Comparison of ENCODE assay signal across 16 cellular contexts in genomic region chr9:133851693-133852092, GRCh38.
A peak's percentile ranks its signal among the peaks of the same experiment; 100 is the strongest.
DNase-seq lines count a peak whose midpoint lies in the region; ATAC-seq and TF ChIP-seq lines count a peak whose summit lies in the region.
"Had no signal": no experiment of that assay in that cellular context is flagged by ENCODE, and none has a peak within 500 bp of the region (broad histone marks: within the 10 kb centered on the region; RNA-seq: fewer than 3 reads in every experiment).

No MANE protein-coding gene starts in this region.

- DNase-seq in endothelial cell (ENCODE audit: low spot score): no peak
- DNase-seq in breast epithelium (ENCODE audit: low spot score in 2 of 2): no peak
- DNase-seq in DMS53 (lab: John Stamatoyannopoulos, UW): no peak
- no peak for DNase-seq in cerebellar cortex (ENCODE audit: low spot score)
- DNase-seq: AML-193; CD8-positive, alpha-beta T cell; DMS 273 treated with DMSO at 0.1 percent for 48 hours; H9; Karpas-422; KBM-7 had no signal

- peak overlapping the region; percentile 75 for H3K4me3 Mint-ChIP-seq in endothelial cell (ENCODE audit: unreplicated experiment)
- no peak overlapping the region for H3K4me3 Mint-ChIP-seq in stimulated activated memory B cell treated with anti-CD40 and anti-IgM and Interleukin-4, amounts not matched to agents 10 μg/mL and 1 μg/mL and 100 μg/mL, for 72 hours
- H3K4me3 Mint-ChIP-seq: CD8-positive, alpha-beta T cell; H9; IgD-negative memory B cell had no signal

- peaks cover 10% of the 10 kb centered on the region for H3K4me1 Mint-ChIP-seq in endothelial cell (ENCODE audit: unreplicated experiment)
- peaks cover 79% of the 10 kb centered on the region for H3K4me1 Mint-ChIP-seq in stimulated activated memory B cell treated with anti-CD40 and anti-IgM and Interleukin-4, amounts not matched to agents 10 μg/mL and 1 μg/mL and 100 μg/mL, for 72 hours

- H3K4me1 ChIP-seq in HEK293 (ENCODE audit: control insufficient read depth, insufficient read depth, low read length) (no peaks in the 10 kb centered on the region), breast epithelium (no peaks in the 10 kb centered on the region)

- peaks cover 12% of the 10 kb centered on the region for H3K27me3 Mint-ChIP-seq in endothelial cell (ENCODE audit: unreplicated experiment)
- no peaks in the 10 kb centered on the region for H3K27me3 Mint-ChIP-seq in stimulated activated memory B cell treated with anti-CD40 and anti-IgM and Interleukin-4, amounts not matched to agents 10 μg/mL and 1 μg/mL and 100 μg/mL, for 72 hours
- H3K27me3 Mint-ChIP-seq: IgD-negative memory B cell had no signal

- POLR2A ChIA-PET in HEK293 (lab: Yijun Ruan, JAX): no interaction called here

- H3K36me3 ChIP-seq in HEK293 (ENCODE audit: control insufficient read depth in 2 of 2, insufficient read depth in 1 of 2, low read length in 2 of 2) (no peaks in the 10 kb centered on the region), breast epithelium (no peaks in the 10 kb centered on the region)

- intact Hi-C loops in breast epithelium (cut with DNase I; ENCODE audit: low total_unique reads): no loop called here

- H3K9me3 ChIP-seq in HEK293 (ENCODE audit: control insufficient read depth, insufficient read depth, low read depth, low read length) (no peaks in the 10 kb centered on the region), breast epithelium (no peaks in the 10 kb centered on the region)
- H3K9me3 ChIP-seq: A549 had no signal

- H3K27ac ChIP-seq in HEK293 (ENCODE audit: extremely low read depth, low read depth, low read length) (no peak overlapping the region), breast epithelium (no peak overlapping the region)
- H3K27ac ChIP-seq: A549, HL-60 had no signal

- TF ChIP-seq POLR2A in breast epithelium (IDR thresholded peaks at IDR 0.05): no peak

- ATAC-seq in stimulated activated memory B cell treated with anti-CD40 and anti-IgM and Interleukin-4, amounts not matched to agents 10 μg/mL and 1 μg/mL and 100 μg/mL, for 72 hours: no peak
- no peak for ATAC-seq in HG02973 (IDR thresholded peaks at IDR 0.05; ENCODE audit: unreplicated experiment)
- ATAC-seq: A549; CD8-positive, alpha-beta T cell had no signal

- no peaks in the 10 kb centered on the region for H3K27me3 ChIP-seq in breast epithelium

- no peaks in the 10 kb centered on the region for H3K9me3 Mint-ChIP-seq in endothelial cell (ENCODE audit: unreplicated experiment)
- H3K9me3 Mint-ChIP-seq in stimulated activated memory B cell treated with anti-CD40 and anti-IgM and Interleukin-4, amounts not matched to agents 10 μg/mL and 1 μg/mL and 100 μg/mL, for 72 hours: peaks cover 8% of the 10 kb centered on the region
- H3K9me3 Mint-ChIP-seq: CD8-positive, alpha-beta T cell; H9; IgD-negative memory B cell had no signal

- TF ChIP-seq CTCF in HEK293 (tag by site-specific recombination; IDR thresholded peaks at IDR 0.05): no peak
- no peak for TF ChIP-seq CTCF in endothelial cell (IDR thresholded peaks at IDR 0.05; ENCODE audit: unreplicated experiment)
- no peak for TF ChIP-seq CTCF in breast epithelium (IDR thresholded peaks at IDR 0.05)

- H3K4me3 ChIP-seq in HEK293 (ENCODE audit: low read depth, low read length): no peak overlapping the region
- no peak overlapping the region for H3K4me3 ChIP-seq in breast epithelium
- H3K4me3 ChIP-seq: A549 had no signal

- peaks cover 8% of the 10 kb centered on the region for H3K36me3 Mint-ChIP-seq in endothelial cell (ENCODE audit: low read depth, unreplicated experiment)
- peaks cover 64% of the 10 kb centered on the region for H3K36me3 Mint-ChIP-seq in stimulated activated memory B cell treated with anti-CD40 and anti-IgM and Interleukin-4, amounts not matched to agents 10 μg/mL and 1 μg/mL and 100 μg/mL, for 72 hours
- H3K36me3 Mint-ChIP-seq: CD8-positive, alpha-beta T cell had no signal

- CTCF ChIA-PET in HEK293 (lab: Yijun Ruan, JAX): no interaction called here

- peak overlapping the region; percentile 38 for H3K27ac Mint-ChIP-seq in endothelial cell (ENCODE audit: unreplicated experiment)
- H3K27ac Mint-ChIP-seq in stimulated activated memory B cell treated with anti-CD40 and anti-IgM and Interleukin-4, amounts not matched to agents 10 μg/mL and 1 μg/mL and 100 μg/mL, for 72 hours: peak overlapping the region; percentile 92
- H3K27ac Mint-ChIP-seq: CD8-positive, alpha-beta T cell; H9 had no signal

TF ChIP-seq in HEK293, 187 proteins besides CTCF, POLR2A, EP300 and RAD21:
- TF ChIP-seq ZNF311 (tag by site-specific recombination; IDR thresholded peaks at IDR 0.05; ENCODE audit: borderline replicate concordance) (no peak), ZBTB17 (tag by site-specific recombination; IDR thresholded peaks at IDR 0.05) (peak; percentile 94), ZNF585B (tag by site-specific recombination; IDR thresholded peaks at IDR 0.05) (0 out of 2 replicates have a peak, but pooled peaks have one; percentile 11), ZNF114 (tag by site-specific recombination; IDR thresholded peaks at IDR 0.05) (no peak), ZSCAN16 (tag by site-specific recombination; IDR thresholded peaks at IDR 0.05) (peak; percentile 44; the same call in 1 of the 2 replicates), ZNF501 (tag by site-specific recombination; IDR thresholded peaks at IDR 0.05) (no peak), HOXD13 (CRISPR knock-in tag; IDR thresholded peaks at IDR 0.05; ENCODE audit: borderline replicate concordance) (no peak), ZNF366 (tag by site-specific recombination; conservative IDR thresholded peaks at IDR 0.05) (peak; percentile 99), ZNF837 (tag by site-specific recombination; IDR thresholded peaks at IDR 0.05) (no peak), ZNF629 (tag by site-specific recombination; IDR thresholded peaks at IDR 0.05) (no peak), ZNF558 (tag by site-specific recombination; IDR thresholded peaks at IDR 0.05) (no peak), ZNF677 (tag by site-specific recombination; IDR thresholded peaks at IDR 0.05) (no peak), ZNF580 (tag by site-specific recombination; IDR thresholded peaks at IDR 0.05) (no peak), PRDM1 (tag by site-specific recombination; IDR thresholded peaks at IDR 0.05) (no peak), ZNF146 (tag by site-specific recombination; IDR thresholded peaks at IDR 0.05) (0 out of 2 replicates have a peak, but pooled peaks have one; percentile 14)
- TF ChIP-seq, protein P1, sequence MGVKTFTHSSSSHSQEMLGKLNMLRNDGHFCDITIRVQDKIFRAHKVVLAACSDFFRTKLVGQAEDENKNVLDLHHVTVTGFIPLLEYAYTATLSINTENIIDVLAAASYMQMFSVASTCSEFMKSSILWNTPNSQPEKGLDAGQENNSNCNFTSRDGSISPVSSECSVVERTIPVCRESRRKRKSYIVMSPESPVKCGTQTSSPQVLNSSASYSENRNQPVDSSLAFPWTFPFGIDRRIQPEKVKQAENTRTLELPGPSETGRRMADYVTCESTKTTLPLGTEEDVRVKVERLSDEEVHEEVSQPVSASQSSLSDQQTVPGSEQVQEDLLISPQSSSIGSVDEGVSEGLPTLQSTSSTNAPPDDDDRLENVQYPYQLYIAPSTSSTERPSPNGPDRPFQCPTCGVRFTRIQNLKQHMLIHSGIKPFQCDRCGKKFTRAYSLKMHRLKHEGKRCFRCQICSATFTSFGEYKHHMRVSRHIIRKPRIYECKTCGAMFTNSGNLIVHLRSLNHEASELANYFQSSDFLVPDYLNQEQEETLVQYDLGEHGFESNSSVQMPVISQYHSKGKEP (tag by site-specific recombination; IDR thresholded peaks at IDR 0.05): no peak
